ENCODE assay signal across 8 cellular contexts in genomic region chr14:22555573-22556011, GRCh38. TPM values are rescaled to one million over a fixed set of nuclear protein-coding genes. Genes with fewer than 3 reads are reported as not detected.
DNase-seq lines count a peak whose midpoint lies in the region; ATAC-seq and TF ChIP-seq lines count a peak whose summit lies in the region.

No MANE protein-coding gene starts in this region.

- H3K27me3 Mint-ChIP-seq in activated CD4-positive, alpha-beta T cell treated with anti-CD3 and anti-CD28 coated beads for 36 hours, result no peaks in the 10 kb centered on the region

- peak overlapping the region; percentile 76 for H3K4me3 Mint-ChIP-seq in activated CD4-positive, alpha-beta T cell treated with anti-CD3 and anti-CD28 coated beads for 36 hours

- peak; percentile 41 for TF ChIP-seq POLR2A in GM18526 (IDR thresholded peaks at IDR 0.05; ENCODE audit: extremely low read depth, insufficient read length)

- CTCF ChIA-PET in activated CD4-positive, alpha-beta T cell treated with anti-CD3 and anti-CD28 coated beads for 36 hours (lab: Charles Lee), result interaction anchor here (0.6 to 5.9 kb wide), 39 partner anchors 8 to 822 kb away, joined by 3 to 195 read pairs (median 5); partner anchors contain the start of genes DAD1, OXA1L and PSMB5

- no peaks in the 10 kb centered on the region for H3K27me3 ChIP-seq in tibial artery

- DNase-seq in activated CD4-positive, alpha-beta T cell treated with anti-CD3 and anti-CD28 coated beads for 36 hours, result peak; percentile 86
- DNase-seq in kidney tubule cell (ENCODE audit: low spot score), result peak; percentile 79
- DNase-seq in tibial artery, result no peak
- no peak for DNase-seq in germinal center (ENCODE audit: low spot score)
- no peak for DNase-seq in NCI-H82 (lab: John Stamatoyannopoulos, UW)
- DNase-seq in COLO668 (lab: John Stamatoyannopoulos, UW; ENCODE audit: unreplicated experiment), result no peak

- peaks cover 86% of the 10 kb centered on the region for H3K4me1 Mint-ChIP-seq in activated CD4-positive, alpha-beta T cell treated with anti-CD3 and anti-CD28 coated beads for 36 hours

- ATAC-seq in HG03108 (IDR thresholded peaks at IDR 0.05; ENCODE audit: unreplicated experiment), result peak; percentile 4
- ATAC-seq in activated CD4-positive, alpha-beta T cell treated with anti-CD3 and anti-CD28 coated beads for 36 hours, result peak; percentile 42

- no peaks in the 10 kb centered on the region for H3K9me3 ChIP-seq in tibial artery

- POLR2A ChIA-PET in activated CD4-positive, alpha-beta T cell treated with anti-CD3 and anti-CD28 coated beads for 36 hours (lab: Charles Lee), result interaction anchor here (0.6 to 2.9 kb wide), 32 partner anchors 9 to 819 kb away, joined by 3 to 34 read pairs (median 4); partner anchors contain the start of genes DAD1 and OXA1L

- H3K4me1 ChIP-seq in tibial artery, result peaks cover 0 to 26% (median 17%) of the 10 kb centered on the region in 4 donors

- H3K27ac ChIP-seq in tibial artery, result no peak overlapping the region

- intact Hi-C loops in activated CD4-positive, alpha-beta T cell treated with anti-CD3 and anti-CD28 coated beads for 36 hours (cut with DNase I, micrococcal nuclease), result loop anchor here (1.0 to 10.0 kb wide), 26 partner anchors 18 to 1288 kb away; partner anchors contain the start of genes DAD1 (in 2 of the 2), HNRNPC (in 1 of the 2), LRP10 (in 1 of the 2) and OXA1L (in 1 of the 2)
- intact Hi-C loops in tibial artery (cut with DNase I; ENCODE audit: low total_unique reads), result loop anchor here (2.0 to 10.0 kb wide), 3 partner anchors 97 to 299 kb away; no protein-coding TSS in a partner anchor

- no peak overlapping the region for H3K4me3 ChIP-seq in tibial artery

- no peaks in the 10 kb centered on the region for H3K36me3 ChIP-seq in tibial artery

- H3K9me3 Mint-ChIP-seq in activated CD4-positive, alpha-beta T cell treated with anti-CD3 and anti-CD28 coated beads for 36 hours (ENCODE audit: low read depth), result no peaks in the 10 kb centered on the region

- peaks cover 49% of the 10 kb centered on the region for H3K36me3 Mint-ChIP-seq in activated CD4-positive, alpha-beta T cell treated with anti-CD3 and anti-CD28 coated beads for 36 hours (ENCODE audit: low read depth)

- peak overlapping the region; percentile 100 for H3K27ac Mint-ChIP-seq in activated CD4-positive, alpha-beta T cell treated with anti-CD3 and anti-CD28 coated beads for 36 hours

- no peak for TF ChIP-seq CTCF in tibial artery (IDR thresholded peaks at IDR 0.05)

RNA-seq across cellular contexts. Expression of gene DAD1, which starts 33.4 kb away (rescaled TPM):
- 100 to 1,000 TPM; 265 to 302 TPM for total RNA-seq in activated CD4-positive, alpha-beta T cell treated with anti-CD3 and anti-CD28 coated beads for 36 hours

RNA-seq across cellular contexts. Expression of gene ABHD4, which starts 42.5 kb away (rescaled TPM):
- 10 to 100 TPM in 1 of 2 experiments, 1 to 10 TPM in 1; 8.3 to 10.5 TPM for total RNA-seq in activated CD4-positive, alpha-beta T cell treated with anti-CD3 and anti-CD28 coated beads for 36 hours

Comparison
In these comparisons a context has a peak if more than half of its experiments do, and no peak if none do; other contexts are left out.
1. DNase-seq: peak in activated CD4-positive, alpha-beta T cell treated with anti-CD3 and anti-CD28 coated beads for 36 hours (single experiment) and kidney tubule cell (single experiment); none in tibial artery (0 of 2), germinal center (single experiment), NCI-H82 (single experiment) and COLO668 (single experiment).